19 cellular contexts compared by ENCODE assay signal in genomic region chr12:92062539-92063493, GRCh38.
A peak's percentile ranks its signal among the peaks of the same experiment; 100 is the strongest.
DNase-seq lines count a peak whose midpoint lies in the region; TF ChIP-seq lines count a peak whose summit lies in the region.
"Had no signal": no experiment of that assay in that cellular context is flagged by ENCODE, and none has a peak within 500 bp of the region (broad histone marks: within the 10 kb centered on the region; RNA-seq: fewer than 3 reads in every experiment).

No MANE protein-coding gene starts in this region.

- H3K4me2 ChIP-seq in OCI-LY7 (ENCODE audit: low read length), result peak overlapping the region; percentile 67
- H3K4me2 ChIP-seq: PC-9 had no signal

- H3K4me3 ChIP-seq in breast epithelium (no peak overlapping the region), OCI-LY7 (ENCODE audit: low read depth, low read length, poor library complexity, severe bottlenecking) (peak overlapping the region; percentile 24), iPS-20b (ENCODE audit: low read length) (no peak overlapping the region), transverse colon (no peak overlapping the region)
- H3K4me3 ChIP-seq: colonic mucosa, PC-9 had no signal

- H3K9me2 ChIP-seq in OCI-LY7 (ENCODE audit: insufficient read depth, low read length), result no peaks in the 10 kb centered on the region

- DNase-seq in MCF 10A (ENCODE audit: unreplicated experiment) (no peak), breast epithelium (ENCODE audit: low spot score in 2 of 2) (no peak), OCI-LY7 (ENCODE audit: low spot score) (peak; percentile 79), transverse colon (no peak), HT-29 (ENCODE audit: low spot score) (no peak), SIG-M5 treated with dmso at 0.1 percent for 504 hours (lab: John Stamatoyannopoulos, UW; ENCODE audit: unreplicated experiment) (no peak), DMS153 treated with DMSO at 0.1 percent for 48 hours (lab: John Stamatoyannopoulos, UW; ENCODE audit: unreplicated experiment) (no peak)
- DNase-seq: activated CD4-positive, alpha-beta T cell treated with anti-CD3 and anti-CD28 coated beads for 4 hours; activated effector memory CD4-positive, alpha-beta T cell treated with anti-CD3 and anti-CD28 coated beads, Interleukin-2, amount 50 U/mL, for 16 hours; colonic mucosa; head of caudate nucleus; Karpas-422; left ventricle myocardium superior; NCI-H1048; NCI-H2081; PC-9; retina; stimulated activated CD4-positive, alpha-beta T cell treated with anti-CD3 and anti-CD28 coated beads, Interleukin-12 subunit alpha, Interleukin-12 subunit beta, amount 100 ng/mL, for 4 hours had no signal

- peak overlapping the region; percentile 25 for H3K27ac Mint-ChIP-seq in MCF 10A (ENCODE audit: low read depth, unreplicated experiment)

- POLR2A ChIA-PET in MCF 10A (lab: Yijun Ruan, JAX) (interaction anchor here (0.5 to 1.1 kb wide), 3 partner anchors 273 to 548 kb away, joined by 3 to 4 read pairs (median 3); no protein-coding TSS in a partner anchor), OCI-LY7 (lab: Charles Lee) (interaction anchor here (1.0 to 1.8 kb wide), 6 partner anchors 8 to 83 kb away, joined by 3 to 9 read pairs (median 3); partner anchors contain the start of gene BTG1)

- WGBS in transverse colon (ENCODE audit: low coverage in 1 of 2), 2 donors, result 88 to 95% methylated on average over 5 to 6 of the region's 6 CpGs

- H3K27me3 ChIP-seq in breast epithelium (no peaks in the 10 kb centered on the region), iPS-20b (ENCODE audit: insufficient read depth, low read length) (no peaks in the 10 kb centered on the region), transverse colon (no peaks in the 10 kb centered on the region)
- H3K27me3 ChIP-seq: colonic mucosa had no signal

- H3K36me3 Mint-ChIP-seq in MCF 10A (ENCODE audit: insufficient read depth, unreplicated experiment), result peaks cover 6% of the 10 kb centered on the region

- H3K27me3 Mint-ChIP-seq in MCF 10A (ENCODE audit: insufficient read depth, unreplicated experiment), result no peaks in the 10 kb centered on the region

- no peak overlapping the region for H3K4me3 Mint-ChIP-seq in MCF 10A (ENCODE audit: unreplicated experiment)

- H3K36me3 ChIP-seq in breast epithelium (no peaks in the 10 kb centered on the region), OCI-LY7 (ENCODE audit: insufficient read depth, low read length) (0 out of 2 replicates have a peak, but pooled peaks cover 3% of the 10 kb centered on the region), iPS-20b (ENCODE audit: insufficient read depth, low read depth, low read length) (no peaks in the 10 kb centered on the region), transverse colon (no peaks in the 10 kb centered on the region)
- H3K36me3 ChIP-seq: colonic mucosa had no signal

- no peaks in the 10 kb centered on the region for H3K9me3 ChIP-seq in breast epithelium
- no peaks in the 10 kb centered on the region for H3K9me3 ChIP-seq in OCI-LY7 (ENCODE audit: low read length)
- no peaks in the 10 kb centered on the region for H3K9me3 ChIP-seq in iPS-20b (ENCODE audit: insufficient read depth, low read depth, low read length)
- H3K9me3 ChIP-seq in transverse colon, result no peaks in the 10 kb centered on the region
- H3K9me3 ChIP-seq: colonic mucosa had no signal

- in situ Hi-C loops in transverse colon (cut with MboI; ENCODE audit: low pct_ligation_motif_present in 1 of 4, low pct_unique_long_range_greater_than_20kb in 1 of 4, low sequenced_read_pairs in 3 of 4), result no loop called here

- no peaks in the 10 kb centered on the region for H3K4me1 Mint-ChIP-seq in MCF 10A (ENCODE audit: insufficient read depth, unreplicated experiment)

- H3K9ac ChIP-seq in iPS-20b (ENCODE audit: low read depth, low read length), result 0 out of 2 replicates have a peak overlapping the region, but pooled peaks have one; percentile 10

- CTCF ChIA-PET in MCF 10A (lab: Yijun Ruan, JAX) (interaction anchor here (0.6 to 0.7 kb wide), 2 partner anchors 509 to 767 kb away, joined by 3 read pairs; no protein-coding TSS in a partner anchor), OCI-LY7 (lab: Charles Lee; ENCODE audit: unreplicated experiment) (interaction anchor here (0.6 kb wide), 1 partner anchor 477 kb away, joined by 5 read pairs; no protein-coding TSS in a partner anchor)

- intact Hi-C loops in MCF 10A (cut with micrococcal nuclease) (no loop called here), breast epithelium (cut with DNase I; ENCODE audit: low total_unique reads) (no loop called here), OCI-LY7 (cut with micrococcal nuclease; ENCODE audit: unreplicated experiment) (no loop called here), transverse colon (cut with DNase I; ENCODE audit: low total_unique reads) (loop anchor here (5.0 kb wide), 1 partner anchor 251 kb away; no protein-coding TSS in a partner anchor)

- no peaks in the 10 kb centered on the region for H3K4me1 ChIP-seq in breast epithelium
- peaks cover 69% of the 10 kb centered on the region for H3K4me1 ChIP-seq in OCI-LY7 (ENCODE audit: insufficient read depth, low read length, poor library complexity, severe bottlenecking)
- H3K4me1 ChIP-seq in iPS-20b (ENCODE audit: insufficient read depth, low read length), result peaks cover 10% of the 10 kb centered on the region
- H3K4me1 ChIP-seq in transverse colon, result peaks cover 17 to 46% (median 26%) of the 10 kb centered on the region in 4 donors

- no peaks in the 10 kb centered on the region for H4K20me1 ChIP-seq in OCI-LY7 (ENCODE audit: insufficient read depth, low read length)

- TF ChIP-seq CTCF in MCF 10A (IDR thresholded peaks at IDR 0.05; ENCODE audit: unreplicated experiment) (no peak), breast epithelium (IDR thresholded peaks at IDR 0.05) (no peak), OCI-LY7 (conservative IDR thresholded peaks at IDR 0.05; ENCODE audit: low read length) (no peak), transverse colon (IDR thresholded peaks at IDR 0.05) (no peak)

- H3K79me2 ChIP-seq in OCI-LY7 (ENCODE audit: insufficient read depth, low read depth, low read length), result no peaks in the 10 kb centered on the region; the same call in 1 of the 2 replicates

- no peaks in the 10 kb centered on the region for H3K9me3 Mint-ChIP-seq in MCF 10A (ENCODE audit: unreplicated experiment)

- H2AFZ ChIP-seq in OCI-LY7 (ENCODE audit: low read length), result peak overlapping the region; percentile 7; the same call in 1 of the 2 replicates
- H2AFZ ChIP-seq: PC-9 had no signal

- TF ChIP-seq POLR2A in breast epithelium (IDR thresholded peaks at IDR 0.05) (no peak), transverse colon (IDR thresholded peaks at IDR 0.05) (no peak)

- BruUV-seq in MCF 10A (replicated peaks; lab: Mats Ljungman, UMichigan) (no TSS peak), OCI-LY7 (replicated peaks; lab: Mats Ljungman, UMichigan) (no TSS peak)

- no peak for TF ChIP-seq EP300 in transverse colon (IDR thresholded peaks at IDR 0.05; ENCODE audit: low read depth)

- H3K27ac ChIP-seq in breast epithelium (no peak overlapping the region), OCI-LY7 (ENCODE audit: low read depth, low read length, poor library complexity, severe bottlenecking) (peak overlapping the region; percentile 77), iPS-20b (ENCODE audit: low read length) (no peak overlapping the region), transverse colon (peak overlapping the region in 3 of 4 donors; percentile 70 to 78 (median 74))
- H3K27ac ChIP-seq: colonic mucosa, PC-9 had no signal

Comparison
In these comparisons a context has a peak if more than half of its experiments do, and no peak if none do; other contexts are left out.
1. H3K27ac ChIP-seq: peak in OCI-LY7 (single experiment) and transverse colon (3 of 4); none in breast epithelium (0 of 2) and iPS-20b (single experiment).